In the genomic region with DNA sequence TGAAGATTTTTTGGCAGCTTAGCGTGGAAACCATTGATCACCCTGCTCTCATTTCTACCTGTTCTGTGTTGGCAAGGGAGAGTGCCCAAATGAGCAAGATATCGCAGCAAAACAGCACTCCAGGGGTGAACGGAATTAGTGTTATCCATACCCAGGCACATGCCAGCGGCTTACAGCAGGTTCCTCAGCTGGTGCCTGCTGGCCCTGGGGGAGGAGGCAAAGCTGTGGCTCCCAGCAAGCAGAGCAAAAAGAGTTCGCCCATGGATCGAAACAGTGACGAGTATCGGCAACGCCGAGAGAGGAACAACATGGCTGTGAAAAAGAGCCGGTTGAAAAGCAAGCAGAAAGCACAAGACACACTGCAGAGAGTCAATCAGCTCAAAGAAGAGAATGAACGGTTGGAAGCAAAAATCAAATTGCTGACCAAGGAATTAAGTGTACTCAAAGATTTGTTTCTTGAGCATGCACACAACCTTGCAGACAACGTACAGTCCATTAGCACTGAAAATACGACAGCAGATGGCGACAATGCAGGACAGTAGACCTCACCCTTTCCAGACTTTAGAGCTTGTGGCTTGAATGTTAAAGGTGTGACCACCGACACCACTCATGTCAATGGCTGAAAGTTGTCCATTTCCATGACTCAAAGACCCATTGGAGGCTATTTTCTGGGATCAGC, we compare ENCODE assay signal across 14 cellular contexts.
"Had no signal": no experiment of that assay in that cellular context is flagged by ENCODE, and none has a peak within 500 bp of the region (broad histone marks: within the 10 kb centered on the region; RNA-seq: fewer than 3 reads in every experiment).

No MANE protein-coding gene starts in this region.

- H3K9me3 ChIP-seq: lower lobe of right lung, right atrium auricular region, upper lobe of left lung had no signal

- H3K9me3 Mint-ChIP-seq: naive B cell, T-cell had no signal

- DNase-seq: activated CD4-positive, alpha-beta T cell treated with anti-CD3 and anti-CD28 coated beads for 36 hours; central memory CD4-positive, alpha-beta T cell; effector memory CD4-positive, alpha-beta T cell; lower lobe of right lung; naive B cell; nucleus accumbens; stimulated activated naive CD4-positive, alpha-beta T cell; substantia nigra; T-cell; T1000; upper lobe of left lung had no signal

- ATAC-seq: activated CD4-positive, alpha-beta T cell treated with anti-CD3 and anti-CD28 coated beads for 36 hours; lower lobe of right lung; T-cell had no signal

- H3K27me3 Mint-ChIP-seq: activated CD4-positive, alpha-beta T cell treated with anti-CD3 and anti-CD28 coated beads for 36 hours; naive B cell; T-cell had no signal

- H3K27me3 ChIP-seq: hepatocyte, right atrium auricular region, upper lobe of left lung had no signal

- H3K27ac ChIP-seq: hepatocyte, lower lobe of right lung, right atrium auricular region, upper lobe of left lung, VCaP had no signal

- H3K4me3 ChIP-seq: hepatocyte, lower lobe of right lung, right atrium auricular region, upper lobe of left lung had no signal

- H3K27ac Mint-ChIP-seq: activated CD4-positive, alpha-beta T cell treated with anti-CD3 and anti-CD28 coated beads for 36 hours; naive B cell; T-cell had no signal

- H3K4me2 ChIP-seq: hepatocyte had no signal

- H3K4me3 Mint-ChIP-seq: activated CD4-positive, alpha-beta T cell treated with anti-CD3 and anti-CD28 coated beads for 36 hours; naive B cell; T-cell had no signal
